Comparison of ENCODE assay signal across 19 cellular contexts in the genomic region with DNA sequence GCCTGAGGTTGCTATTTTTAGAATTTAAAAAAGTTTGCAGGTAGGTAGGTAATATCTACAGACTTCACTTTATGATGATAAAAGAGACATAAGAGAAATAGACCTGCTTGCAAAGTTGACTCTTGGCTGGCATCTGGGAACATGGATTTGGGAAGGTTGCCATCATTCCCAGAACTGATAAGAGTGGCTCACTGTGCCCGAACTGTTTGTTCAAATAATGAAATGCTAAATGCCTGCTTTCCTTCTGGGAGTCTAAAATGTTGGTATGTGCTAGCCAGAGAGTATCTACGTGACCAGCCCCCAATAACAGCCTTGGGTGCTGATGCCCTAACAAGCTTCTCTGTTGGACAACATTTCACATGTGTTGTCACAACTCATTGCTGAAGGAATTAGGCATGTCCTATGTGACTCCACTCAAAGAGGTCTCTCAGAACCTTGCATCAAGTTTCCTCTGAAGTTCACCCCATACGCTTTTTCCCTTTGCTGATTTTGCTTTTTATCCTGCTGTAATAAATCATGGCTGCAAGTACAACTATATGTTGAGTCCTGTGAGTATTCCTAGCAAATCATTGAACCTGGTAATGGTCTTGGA.
DNase-seq lines count a peak whose midpoint lies in the region; ATAC-seq, FAIRE-seq and TF ChIP-seq lines count a peak whose summit lies in the region.
"Had no signal": no experiment of that assay in that cellular context is flagged by ENCODE, and none has a peak within 500 bp of the region (broad histone marks: within the 10 kb centered on the region; RNA-seq: fewer than 3 reads in every experiment).

No MANE protein-coding gene starts in this region.

- TF ChIP-seq EP300 in HepG2 (IDR thresholded peaks at IDR 0.05; ENCODE audit: low read depth in 2 of 2, low read length in 2 of 2) (no peak), HepG2 (CRISPR knock-in tag; IDR thresholded peaks at IDR 0.05; ENCODE audit: borderline replicate concordance) (no peak)

- TF ChIP-seq POLR2A in HepG2 (IDR thresholded peaks at IDR 0.05; ENCODE audit: insufficient read depth in 1 of 2, low read depth in 2 of 2, low read length in 2 of 2) (no peak), right lobe of liver (IDR thresholded peaks at IDR 0.05) (no peak)

- intact Hi-C loops in HepG2 (cut with micrococcal nuclease; ENCODE audit: unreplicated experiment) (no loop called here), heart right ventricle (cut with DNase I) (loop anchor here in 1 of 10 donors (2.0 kb wide), 1 partner anchor 95 kb away; a partner anchor contains a TSS), right lobe of liver (cut with DNase I) (no loop called here)

- H3K36me3 ChIP-seq in liver (ENCODE audit: control insufficient read depth in 4 of 4, insufficient read depth in 3 of 4, low read depth in 1 of 4, low read length in 3 of 4), result no peaks in the 10 kb centered on the region
- no peaks in the 10 kb centered on the region for H3K36me3 ChIP-seq in HepG2 (replicated peaks in 1 of 2; ENCODE audit: control insufficient read depth in 1 of 2, insufficient read depth in 2 of 2, low read length in 2 of 2)
- H3K36me3 ChIP-seq in heart right ventricle, result no peaks in the 10 kb centered on the region
- H3K36me3 ChIP-seq in right lobe of liver, result no peaks in the 10 kb centered on the region
- H3K36me3 ChIP-seq: BLaER1 treated with 17β-estradiol and CSF1 and Interleukin-3, amounts not matched to agents 10 nM and 100 nM had no signal

- TF ChIP-seq CTCF in liver (IDR thresholded peaks at IDR 0.05; ENCODE audit: low read depth, low read length, missing input control), result no peak
- TF ChIP-seq CTCF in HepG2 (CRISPR knock-in tag; IDR thresholded peaks at IDR 0.05), result no peak
- no peak for TF ChIP-seq CTCF in heart right ventricle (IDR thresholded peaks at IDR 0.05)
- TF ChIP-seq CTCF in right lobe of liver (IDR thresholded peaks at IDR 0.05), result no peak

- H3K27me3 ChIP-seq in liver (ENCODE audit: control insufficient read depth in 4 of 4, insufficient read depth in 4 of 4, low read length in 3 of 4), result no peaks in the 10 kb centered on the region
- no peaks in the 10 kb centered on the region for H3K27me3 ChIP-seq in HepG2 (ENCODE audit: control insufficient read depth in 1 of 2, insufficient read depth in 2 of 2, low read length in 2 of 2)
- H3K27me3 ChIP-seq in heart right ventricle, result no peaks in the 10 kb centered on the region
- no peaks in the 10 kb centered on the region for H3K27me3 ChIP-seq in right lobe of liver
- H3K27me3 ChIP-seq: BLaER1 treated with 17β-estradiol and CSF1 and Interleukin-3, amounts not matched to agents 10 nM and 100 nM had no signal

- no TSS peak for BruUV-seq in HepG2 (replicated peaks; lab: Mats Ljungman, UMichigan)

- H4K20me1 ChIP-seq in HepG2 (ENCODE audit: insufficient read depth, low read length), result no peaks in the 10 kb centered on the region
- H4K20me1 ChIP-seq: BLaER1 treated with 17β-estradiol and CSF1 and Interleukin-3, amounts not matched to agents 10 nM and 100 nM had no signal

- no peak overlapping the region for H3K4me2 ChIP-seq in HepG2 (ENCODE audit: low read depth, low read length)
- H3K4me2 ChIP-seq: A549; BLaER1 treated with 17β-estradiol and CSF1 and Interleukin-3, amounts not matched to agents 10 nM and 100 nM had no signal

- H3K4me1 ChIP-seq in liver (ENCODE audit: control insufficient read depth in 4 of 4, insufficient read depth in 4 of 4, low read length in 3 of 4) (peaks cover 4 to 25% (median 17%) of the 10 kb centered on the region in 4 donors), HepG2 (ENCODE audit: insufficient read depth, low read length) (no peaks in the 10 kb centered on the region), heart right ventricle (peaks cover 0 to 25% (median 7%) of the 10 kb centered on the region in 9 donors), right lobe of liver (peaks cover 0 to 23% (median 5%) of the 10 kb centered on the region in 4 donors)
- H3K4me1 ChIP-seq: A549 had no signal

- no peak for DNase-seq in HepG2 (ENCODE audit: low spot score)
- peak in 1 of 2 donors; percentile 21 for DNase-seq in heart right ventricle
- peak in 2 of 3 donors; percentile 22 to 79 for DNase-seq in right lobe of liver
- DNase-seq in activated naive CD4-positive, alpha-beta T cell treated with anti-CD3 and anti-CD28 coated beads, Interleukin-2, amount 50 U/mL, for 72 hours (ENCODE audit: low spot score in 2 of 2), result no peak
- DNase-seq in NCI-H2171 (lab: John Stamatoyannopoulos, UW), result no peak
- no peak for DNase-seq in NCI-H2081 (lab: John Stamatoyannopoulos, UW)
- DNase-seq: CD8-positive, alpha-beta memory T cell; DMS79 treated with DMSO at 0.1 percent for 48 hours; KG1; NCI-H1417; NCI-H187; NCI-H446; NCI-H526 treated with DMSO at 0.1 percent for 48 hours had no signal

- CTCF ChIA-PET in HepG2 (lab: Yijun Ruan, JAX; ENCODE audit: low intra/inter-chr PET ratio, low total read pairs), result no interaction called here

- WGBS in liver, result 36% methylated on average over 3 of the region's 3 CpGs
- WGBS in HepG2 (ENCODE audit: low lambda C conversion rate), result 80% methylated on average over 2 of the region's 3 CpGs
- WGBS in heart right ventricle, 2 donors, result 40 to 55% methylated on average over 3 of the region's 3 CpGs
- WGBS in right lobe of liver (ENCODE audit: insufficient coverage, low coverage, low lambda C conversion rate, missing lambda C conversion rate), result 16% methylated on average over 3 of the region's 3 CpGs

- ATAC-seq in HepG2, result no peak
- peak in 7 of 8 donors; percentile 25 to 97 (median 74) for ATAC-seq in heart right ventricle
- peak; percentile 88 to 94 (median 90) for ATAC-seq in right lobe of liver
- ATAC-seq in activated naive CD4-positive, alpha-beta T cell treated with anti-CD3 and anti-CD28 coated beads, Interleukin-2, amount 50 U/mL, for 72 hours, result no peak
- ATAC-seq: A549, Panc1 had no signal

- H2AFZ ChIP-seq in HepG2 (ENCODE audit: low read length), result no peak overlapping the region

- in situ Hi-C loops in HepG2 (cut with HindIII; ENCODE audit: extremely low pct_ligation_motif_present, low pct_unique_long_range_greater_than_20kb), result no loop called here

- TF ChIP-seq RAD21 in liver (IDR thresholded peaks at IDR 0.05), result peak; percentile 45 to 47
- TF ChIP-seq RAD21 in HepG2 (CRISPR knock-in tag; IDR thresholded peaks at IDR 0.05), result no peak

- H3K9me3 ChIP-seq in liver (ENCODE audit: control insufficient read depth in 4 of 4, low read length in 3 of 4) (no peaks in the 10 kb centered on the region), HepG2 (ENCODE audit: low read length) (no peaks in the 10 kb centered on the region), heart right ventricle (no peaks in the 10 kb centered on the region), right lobe of liver (no peaks in the 10 kb centered on the region)
- H3K9me3 ChIP-seq: A549; BLaER1 treated with 17β-estradiol and CSF1 and Interleukin-3, amounts not matched to agents 10 nM and 100 nM had no signal

- H3K9ac ChIP-seq in liver (ENCODE audit: low read depth in 1 of 2, low read length in 2 of 2) (no peak overlapping the region), HepG2 (ENCODE audit: insufficient read depth, low read depth, low read length) (no peak overlapping the region)
- H3K9ac ChIP-seq: BLaER1 treated with 17β-estradiol and CSF1 and Interleukin-3, amounts not matched to agents 10 nM and 100 nM had no signal

- H3K4me3 ChIP-seq in liver (ENCODE audit: low read depth in 1 of 3, low read length in 3 of 3), result no peak overlapping the region
- H3K4me3 ChIP-seq in HepG2 (replicated peaks in 1 of 3; ENCODE audit: insufficient read depth in 1 of 3, low read depth in 2 of 3, low read length in 3 of 3), result no peak overlapping the region
- no peak overlapping the region for H3K4me3 ChIP-seq in heart right ventricle
- H3K4me3 ChIP-seq in right lobe of liver, result no peak overlapping the region
- H3K4me3 ChIP-seq: A549; BLaER1 treated with 17β-estradiol and CSF1 and Interleukin-3, amounts not matched to agents 10 nM and 100 nM had no signal

- H3K27ac ChIP-seq in liver (ENCODE audit: low read depth in 1 of 2, low read length in 2 of 2) (peak overlapping the region in 1 of 2 donors; percentile 47), HepG2 (ENCODE audit: extremely low read length, insufficient read depth, low read length) (no peak overlapping the region), heart right ventricle (peak overlapping the region in 5 of 10 donors; percentile 16 to 55 (median 24)), right lobe of liver (peak overlapping the region in 2 of 3 donors; percentile 16 to 41)
- H3K27ac ChIP-seq: A549; BLaER1 treated with 17β-estradiol and CSF1 and Interleukin-3, amounts not matched to agents 10 nM and 100 nM had no signal

- no peaks in the 10 kb centered on the region for H3K9me3 Mint-ChIP-seq in activated naive CD4-positive, alpha-beta T cell treated with anti-CD3 and anti-CD28 coated beads, Interleukin-2, amount 50 U/mL, for 72 hours

- no peaks in the 10 kb centered on the region for H3K36me3 Mint-ChIP-seq in activated naive CD4-positive, alpha-beta T cell treated with anti-CD3 and anti-CD28 coated beads, Interleukin-2, amount 50 U/mL, for 72 hours

- H3K79me2 ChIP-seq in HepG2 (ENCODE audit: insufficient read depth, low read length), result no peaks in the 10 kb centered on the region

- H3K27ac Mint-ChIP-seq in activated naive CD4-positive, alpha-beta T cell treated with anti-CD3 and anti-CD28 coated beads, Interleukin-2, amount 50 U/mL, for 72 hours, result no peak overlapping the region
- H3K27ac Mint-ChIP-seq: CD8-positive, alpha-beta memory T cell had no signal

- POLR2A ChIA-PET in HepG2 (lab: Yijun Ruan, JAX), result no interaction called here

- no peak for FAIRE-seq in HepG2 (lab: Jason Lieb, UNC)
- FAIRE-seq: A549, D721Med, H54 had no signal

TF ChIP-seq in liver, 16 proteins besides CTCF, POLR2A, EP300 and RAD21 (continues in another document):
- TF ChIP-seq GABPA (IDR thresholded peaks at IDR 0.05 in 1 of 2, conservative IDR thresholded peaks at IDR 0.05 in 1 of 2) (no peak), NR2F2 (IDR thresholded peaks at IDR 0.05) (no peak), RXRA (IDR thresholded peaks at IDR 0.05) (peak; percentile 27 to 68), HNF4A (conservative IDR thresholded peaks at IDR 0.05) (peak; percentile 30 to 63), FOXA2 (IDR thresholded peaks at IDR 0.05) (no peak), FOXA1 (IDR thresholded peaks at IDR 0.05) (no peak), TAF1 (conservative IDR thresholded peaks at IDR 0.05) (no peak), HNF4G (IDR thresholded peaks at IDR 0.05) (no peak), SP1 (IDR thresholded peaks at IDR 0.05) (peak; percentile 68), JUND (IDR thresholded peaks at IDR 0.05) (no peak)

TF ChIP-seq in HepG2, 621 proteins besides CTCF, POLR2A, EP300 and RAD21 (continues in another document):
- TF ChIP-seq TBL1XR1 (IDR thresholded peaks at IDR 0.05; ENCODE audit: borderline replicate concordance, low read length, partially characterized antibody) (no peak), SALL1 (CRISPR knock-in tag; IDR thresholded peaks at IDR 0.05) (no peak), MAFF (IDR thresholded peaks at IDR 0.05; ENCODE audit: low read depth, low read length) (no peak), HOXA3 (CRISPR knock-in tag; IDR thresholded peaks at IDR 0.05) (no peak), ZNF44 (CRISPR knock-in tag; IDR thresholded peaks at IDR 0.05) (no peak), ZNF75D (CRISPR knock-in tag; IDR thresholded peaks at IDR 0.05; ENCODE audit: borderline replicate concordance) (no peak), KLF12 (CRISPR knock-in tag; IDR thresholded peaks at IDR 0.05; ENCODE audit: borderline replicate concordance) (no peak)

Comparison
In these comparisons a context has a peak if more than half of its experiments do, and no peak if none do; other contexts are left out.
1. ATAC-seq: peak in heart right ventricle (7 of 8) and right lobe of liver (4 of 4); none in HepG2 (single experiment) and activated naive CD4-positive, alpha-beta T cell treated with anti-CD3 and anti-CD28 coated beads, Interleukin-2, amount 50 U/mL, for 72 hours (0 of 2).
2. DNase-seq: peak in right lobe of liver (2 of 3); none in HepG2 (single experiment), activated naive CD4-positive, alpha-beta T cell treated with anti-CD3 and anti-CD28 coated beads, Interleukin-2, amount 50 U/mL, for 72 hours (0 of 2), NCI-H2171 (single experiment) and NCI-H2081 (0 of 2).